In the genomic region with DNA sequence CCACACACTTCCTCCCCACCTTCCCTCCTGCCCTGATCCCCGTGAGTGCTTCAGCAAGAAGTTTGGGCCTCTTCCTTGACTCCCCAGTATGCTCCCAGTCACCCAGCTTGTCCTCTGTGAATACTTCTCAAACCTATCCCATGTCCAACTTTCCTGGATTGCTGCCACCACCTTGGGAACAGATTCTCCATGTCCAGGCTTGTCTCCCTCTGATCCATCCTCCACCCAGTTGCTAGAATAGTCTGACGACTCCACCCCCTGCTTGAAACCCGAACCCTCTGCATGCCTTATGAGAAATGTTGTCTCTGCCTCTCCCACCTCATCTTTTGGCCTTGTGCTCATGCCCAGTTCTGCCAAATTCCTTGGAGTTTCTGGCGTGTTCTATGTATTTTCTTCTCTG, we compare ENCODE assay signal across 13 cellular contexts.
DNase-seq lines count a peak whose midpoint lies in the region; ATAC-seq, FAIRE-seq and TF ChIP-seq lines count a peak whose summit lies in the region.
"Had no signal": no experiment of that assay in that cellular context is flagged by ENCODE, and none has a peak within 500 bp of the region (broad histone marks: within the 10 kb centered on the region; RNA-seq: fewer than 3 reads in every experiment).

No MANE protein-coding gene starts in this region.

- intact Hi-C loops in spleen (cut with DNase I; ENCODE audit: low total_unique reads): no loop called here

- no peaks in the 10 kb centered on the region for H3K27me3 ChIP-seq in brain microvascular endothelial cell (replicated peaks)
- H3K27me3 ChIP-seq in keratinocyte (ENCODE audit: control insufficient read depth, extremely low read depth, insufficient read depth, low read length): no peaks in the 10 kb centered on the region
- peaks cover 0 to 6% (median 0%) of the 10 kb centered on the region in 7 donors for H3K27me3 ChIP-seq in spleen (replicated peaks in 1 of 7)

- no peaks in the 10 kb centered on the region for H3K9me1 ChIP-seq in keratinocyte (ENCODE audit: control insufficient read depth, extremely low read depth, insufficient read depth, low read length)

- H3K4me2 ChIP-seq in keratinocyte (ENCODE audit: control insufficient read depth, extremely low read depth, insufficient read depth, low read depth, low read length): peak overlapping the region; percentile 67

- WGBS in spleen, 5 donors: 57 to 75% (median 61%) methylated on average over 4 of the region's 4 CpGs

- TF ChIP-seq EP300 in Ishikawa (IDR thresholded peaks at IDR 0.05; ENCODE audit: borderline replicate concordance): no peak

- H3K4me3 ChIP-seq in AG10803 (ENCODE audit: low read length) (no peak overlapping the region), brain microvascular endothelial cell (ENCODE audit: low read depth, low read length) (no peak overlapping the region), keratinocyte (ENCODE audit: control insufficient read depth in 2 of 3, extremely low read depth in 1 of 3, insufficient read depth in 2 of 3, low read depth in 1 of 3, low read length in 3 of 3) (peak overlapping the region in 1 of 3 experiments; percentile 9), spleen (no peak overlapping the region)

- peak; percentile 85 for DNase-seq in AG10803 (ENCODE audit: low read depth)
- peak; percentile 41 for DNase-seq in brain microvascular endothelial cell
- DNase-seq in keratinocyte (ENCODE audit: low read depth, low spot score): peak; percentile 96
- DNase-seq in spleen: no peak
- DNase-seq in activated naive CD4-positive, alpha-beta T cell treated with anti-CD3 and anti-CD28 coated beads, Interleukin-2, amount 50 U/mL, for 16 hours: no peak
- DNase-seq in COR-L47 (lab: John Stamatoyannopoulos, UW): no peak
- DNase-seq: central memory CD4-positive, alpha-beta T cell; head of caudate nucleus; NCI-H1417 treated with DMSO at 0.1 percent for 48 hours; small intestine had no signal

- in situ Hi-C loops in brain microvascular endothelial cell (cut with HindIII; ENCODE audit: low pct_ligation_motif_present, low sequenced_read_pairs): no loop called here

- no peak for TF ChIP-seq POLR2A in spleen (IDR thresholded peaks at IDR 0.05)

- TF ChIP-seq CTCF in AG10803 (conservative IDR thresholded peaks at IDR 0.05; ENCODE audit: low read length): no peak
- TF ChIP-seq CTCF in brain microvascular endothelial cell (IDR thresholded peaks at IDR 0.05; ENCODE audit: low read depth, low read length, missing control alignments): no peak
- no peak for TF ChIP-seq CTCF in keratinocyte (optimal IDR thresholded peaks at IDR 0.05 in 1 of 3, IDR thresholded peaks at IDR 0.05 in 1 of 3, conservative IDR thresholded peaks at IDR 0.05 in 1 of 3; ENCODE audit: extremely low read depth in 1 of 3, insufficient read depth in 2 of 3, low read length in 3 of 3)
- no peak for TF ChIP-seq CTCF in spleen (IDR thresholded peaks at IDR 0.05 in 8 of 11, conservative IDR thresholded peaks at IDR 0.05 in 3 of 11)

- dilution Hi-C loops in keratinocyte (cut with MboI; ENCODE audit: extremely low pct_ligation_motif_present, low sequenced_read_pairs): no loop called here

- peaks cover 7% of the 10 kb centered on the region for H3K9me3 ChIP-seq in keratinocyte (ENCODE audit: control insufficient read depth, low read depth, low read length)
- peaks cover 0 to 21% (median 11%) of the 10 kb centered on the region in 8 donors for H3K9me3 ChIP-seq in spleen

- H4K20me1 ChIP-seq in keratinocyte (ENCODE audit: control insufficient read depth, extremely low read depth, insufficient read depth, low read length): no peaks in the 10 kb centered on the region

- no peak for TF ChIP-seq RAD21 in Ishikawa (IDR thresholded peaks at IDR 0.05; ENCODE audit: low read depth)

- H3K36me3 ChIP-seq in brain microvascular endothelial cell (replicated peaks): no peaks in the 10 kb centered on the region
- peaks cover 4 to 8% of the 10 kb centered on the region in 2 experiments for H3K36me3 ChIP-seq in keratinocyte (ENCODE audit: control insufficient read depth in 2 of 2, extremely low read depth in 1 of 2, insufficient read depth in 2 of 2, low read length in 2 of 2)
- H3K36me3 ChIP-seq in spleen: no peaks in the 10 kb centered on the region

- peak overlapping the region; percentile 55 for H3K9ac ChIP-seq in keratinocyte (ENCODE audit: control insufficient read depth, extremely low read depth, insufficient read depth, low read length)

- H3K27ac ChIP-seq in brain microvascular endothelial cell (no peak overlapping the region), keratinocyte (ENCODE audit: control insufficient read depth, insufficient read depth, low read length) (peak overlapping the region; percentile 100), spleen (no peak overlapping the region)

- FAIRE-seq in keratinocyte (lab: Jason Lieb, UNC): peak; percentile 98
- FAIRE-seq: small intestine, TTC549 had no signal

- no peaks in the 10 kb centered on the region for H3K79me2 ChIP-seq in keratinocyte (ENCODE audit: control insufficient read depth, insufficient read depth, low read length)

- no peak overlapping the region for H2AFZ ChIP-seq in keratinocyte (ENCODE audit: control insufficient read depth, low read length)

- peaks cover 56% of the 10 kb centered on the region for H3K4me1 ChIP-seq in keratinocyte (ENCODE audit: control insufficient read depth, extremely low read depth, insufficient read depth, low read length)
- H3K4me1 ChIP-seq in spleen: no peaks in the 10 kb centered on the region

- no peak for ATAC-seq in HG03095 (IDR thresholded peaks at IDR 0.05; ENCODE audit: unreplicated experiment)

TF ChIP-seq in Ishikawa, 13 proteins besides CTCF, POLR2A, EP300 and RAD21:
- TF ChIP-seq ZBTB7A (IDR thresholded peaks at IDR 0.05; ENCODE audit: low read depth): no peak
- TF ChIP-seq, protein P1, sequence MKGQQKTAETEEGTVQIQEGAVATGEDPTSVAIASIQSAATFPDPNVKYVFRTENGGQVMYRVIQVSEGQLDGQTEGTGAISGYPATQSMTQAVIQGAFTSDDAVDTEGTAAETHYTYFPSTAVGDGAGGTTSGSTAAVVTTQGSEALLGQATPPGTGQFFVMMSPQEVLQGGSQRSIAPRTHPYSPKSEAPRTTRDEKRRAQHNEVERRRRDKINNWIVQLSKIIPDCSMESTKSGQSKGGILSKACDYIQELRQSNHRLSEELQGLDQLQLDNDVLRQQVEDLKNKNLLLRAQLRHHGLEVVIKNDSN (IDR thresholded peaks at IDR 0.05): no peak
- TF ChIP-seq, protein P2, sequence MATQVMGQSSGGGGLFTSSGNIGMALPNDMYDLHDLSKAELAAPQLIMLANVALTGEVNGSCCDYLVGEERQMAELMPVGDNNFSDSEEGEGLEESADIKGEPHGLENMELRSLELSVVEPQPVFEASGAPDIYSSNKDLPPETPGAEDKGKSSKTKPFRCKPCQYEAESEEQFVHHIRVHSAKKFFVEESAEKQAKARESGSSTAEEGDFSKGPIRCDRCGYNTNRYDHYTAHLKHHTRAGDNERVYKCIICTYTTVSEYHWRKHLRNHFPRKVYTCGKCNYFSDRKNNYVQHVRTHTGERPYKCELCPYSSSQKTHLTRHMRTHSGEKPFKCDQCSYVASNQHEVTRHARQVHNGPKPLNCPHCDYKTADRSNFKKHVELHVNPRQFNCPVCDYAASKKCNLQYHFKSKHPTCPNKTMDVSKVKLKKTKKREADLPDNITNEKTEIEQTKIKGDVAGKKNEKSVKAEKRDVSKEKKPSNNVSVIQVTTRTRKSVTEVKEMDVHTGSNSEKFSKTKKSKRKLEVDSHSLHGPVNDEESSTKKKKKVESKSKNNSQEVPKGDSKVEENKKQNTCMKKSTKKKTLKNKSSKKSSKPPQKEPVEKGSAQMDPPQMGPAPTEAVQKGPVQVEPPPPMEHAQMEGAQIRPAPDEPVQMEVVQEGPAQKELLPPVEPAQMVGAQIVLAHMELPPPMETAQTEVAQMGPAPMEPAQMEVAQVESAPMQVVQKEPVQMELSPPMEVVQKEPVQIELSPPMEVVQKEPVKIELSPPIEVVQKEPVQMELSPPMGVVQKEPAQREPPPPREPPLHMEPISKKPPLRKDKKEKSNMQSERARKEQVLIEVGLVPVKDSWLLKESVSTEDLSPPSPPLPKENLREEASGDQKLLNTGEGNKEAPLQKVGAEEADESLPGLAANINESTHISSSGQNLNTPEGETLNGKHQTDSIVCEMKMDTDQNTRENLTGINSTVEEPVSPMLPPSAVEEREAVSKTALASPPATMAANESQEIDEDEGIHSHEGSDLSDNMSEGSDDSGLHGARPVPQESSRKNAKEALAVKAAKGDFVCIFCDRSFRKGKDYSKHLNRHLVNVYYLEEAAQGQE (IDR thresholded peaks at IDR 0.05; ENCODE audit: low read depth): no peak
- TF ChIP-seq TCF12 (IDR thresholded peaks at IDR 0.05; ENCODE audit: low read depth): no peak
- TF ChIP-seq CREB1 (IDR thresholded peaks at IDR 0.05; ENCODE audit: low read depth): no peak
- no peak for TF ChIP-seq CEBPB (IDR thresholded peaks at IDR 0.05)
- TF ChIP-seq YY1 (IDR thresholded peaks at IDR 0.05; ENCODE audit: low read depth): no peak
- peak; percentile 37; the same call in 1 of the 2 replicates for TF ChIP-seq NFIC (IDR thresholded peaks at IDR 0.05)
- no peak for TF ChIP-seq FOXM1 (IDR thresholded peaks at IDR 0.05; ENCODE audit: borderline replicate concordance, low read depth)
- TF ChIP-seq TEAD4 (IDR thresholded peaks at IDR 0.05): peak; percentile 65
- TF ChIP-seq TAF1 (IDR thresholded peaks at IDR 0.05; ENCODE audit: low read depth): no peak
- TF ChIP-seq, protein P3, sequence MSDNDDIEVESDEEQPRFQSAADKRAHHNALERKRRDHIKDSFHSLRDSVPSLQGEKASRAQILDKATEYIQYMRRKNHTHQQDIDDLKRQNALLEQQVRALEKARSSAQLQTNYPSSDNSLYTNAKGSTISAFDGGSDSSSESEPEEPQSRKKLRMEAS (IDR thresholded peaks at IDR 0.05): peak; percentile 75
- no peak for TF ChIP-seq EGR1 (IDR thresholded peaks at IDR 0.05)

Comparison
In these comparisons a context has a peak if more than half of its experiments do, and no peak if none do; other contexts are left out.
1. DNase-seq: peak in AG10803 (single experiment), brain microvascular endothelial cell (single experiment) and keratinocyte (single experiment); none in spleen (single experiment), activated naive CD4-positive, alpha-beta T cell treated with anti-CD3 and anti-CD28 coated beads, Interleukin-2, amount 50 U/mL, for 16 hours (single experiment) and COR-L47 (single experiment).